13 cellular contexts compared by ENCODE assay signal in genomic region chr11:6483015-6483414, GRCh38. TPM values are rescaled to one million over a fixed set of nuclear protein-coding genes. Genes with fewer than 3 reads are reported as not detected.
DNase-seq lines count a peak whose midpoint lies in the region; ATAC-seq and TF ChIP-seq lines count a peak whose summit lies in the region.
"Had no signal": no experiment of that assay in that cellular context is flagged by ENCODE, and none has a peak within 500 bp of the region (broad histone marks: within the 10 kb centered on the region; RNA-seq: fewer than 3 reads in every experiment).

No MANE protein-coding gene starts in this region.

- H3F3A ChIP-seq in GM23338 (replicated peaks; ENCODE audit: low read depth) = peaks cover 13% of the 10 kb centered on the region; the same call in 1 of the 2 replicates

- no peaks in the 10 kb centered on the region for H3K9me3 ChIP-seq in muscle layer of colon (ENCODE audit: low read length)
- H3K9me3 ChIP-seq in sigmoid colon = no peaks in the 10 kb centered on the region
- H3K9me3 ChIP-seq: testis had no signal

- ATAC-seq in GM23338 = no peak
- ATAC-seq in HG03196 (IDR thresholded peaks at IDR 0.05; ENCODE audit: unreplicated experiment) = no peak
- ATAC-seq in HG03439 (IDR thresholded peaks at IDR 0.05; ENCODE audit: unreplicated experiment) = no peak

- H3K9ac ChIP-seq in muscle layer of colon (ENCODE audit: low read length) = peak overlapping the region; percentile 95

- H3K4me3 ChIP-seq in ACC112 (ENCODE audit: low read depth, low read length) = peak overlapping the region; percentile 98
- no peak overlapping the region for H3K4me3 ChIP-seq in GM23338
- no peak overlapping the region for H3K4me3 ChIP-seq in muscle layer of colon (ENCODE audit: low read depth in 1 of 2, low read length in 2 of 2)
- H3K4me3 ChIP-seq in sigmoid colon = no peak overlapping the region

- H3K9me3 Mint-ChIP-seq in GM23338 = no peaks in the 10 kb centered on the region; the same call in 2 of the 3 replicates
- H3K9me3 Mint-ChIP-seq in activated naive CD8-positive, alpha-beta T cell treated with anti-CD3 and anti-CD28 coated beads for 36 hours = no peaks in the 10 kb centered on the region

- TF ChIP-seq EP300 in sigmoid colon (IDR thresholded peaks at IDR 0.05) = no peak

- H3K27me3 ChIP-seq in ACC112 (ENCODE audit: insufficient read depth, low read length) = no peaks in the 10 kb centered on the region
- H3K27me3 ChIP-seq in GM23338 (ENCODE audit: insufficient read depth) = no peaks in the 10 kb centered on the region
- no peaks in the 10 kb centered on the region for H3K27me3 ChIP-seq in muscle layer of colon (ENCODE audit: control insufficient read depth in 1 of 2, insufficient read depth in 2 of 2, low read length in 2 of 2)
- no peaks in the 10 kb centered on the region for H3K27me3 ChIP-seq in sigmoid colon
- H3K27me3 ChIP-seq: testis had no signal

- no peak for TF ChIP-seq POLR2A in sigmoid colon (IDR thresholded peaks at IDR 0.05)

- intact Hi-C loops in sigmoid colon (cut with DNase I) = loop anchor here (5.0 kb wide), 1 partner anchor 119 kb away; the partner anchor contains the start of genes ILK and RRP8

- H3K27ac ChIP-seq in ACC112 (ENCODE audit: low read depth, low read length) (no peak overlapping the region), GM23338 (ENCODE audit: low read depth) (0 out of 2 replicates have a peak overlapping the region, but pooled peaks have one; percentile 65), muscle layer of colon (ENCODE audit: low read depth, low read length) (no peak overlapping the region), sigmoid colon (peak overlapping the region in 2 of 4 donors; percentile 88 to 94)

- H3K36me3 Mint-ChIP-seq in GM23338 (ENCODE audit: low read depth) = peaks cover 34% of the 10 kb centered on the region
- H3K36me3 Mint-ChIP-seq in activated naive CD8-positive, alpha-beta T cell treated with anti-CD3 and anti-CD28 coated beads for 36 hours = peaks cover 27% of the 10 kb centered on the region

- H3K4me1 Mint-ChIP-seq in GM23338 = peaks cover 12% of the 10 kb centered on the region
- H3K4me1 Mint-ChIP-seq in activated naive CD8-positive, alpha-beta T cell treated with anti-CD3 and anti-CD28 coated beads for 36 hours = peaks cover 25% of the 10 kb centered on the region

- H3K4me1 ChIP-seq in ACC112 (ENCODE audit: control insufficient read depth, insufficient read depth, low read length, unreplicated experiment) (peaks cover 27% of the 10 kb centered on the region), GM23338 (ENCODE audit: insufficient read depth) (0 out of 2 replicates have a peak, but pooled peaks cover 6% of the 10 kb centered on the region), muscle layer of colon (ENCODE audit: insufficient read depth, low read length) (peaks cover 25% of the 10 kb centered on the region), sigmoid colon (peaks cover 0 to 41% (median 29%) of the 10 kb centered on the region in 4 donors)

- H3K4me3 Mint-ChIP-seq in GM23338 = peak overlapping the region; percentile 99; the same call in 2 of the 3 replicates
- peak overlapping the region; percentile 92 for H3K4me3 Mint-ChIP-seq in activated naive CD8-positive, alpha-beta T cell treated with anti-CD3 and anti-CD28 coated beads for 36 hours

- TF ChIP-seq CTCF in GM23338 (conservative IDR thresholded peaks at IDR 0.05; ENCODE audit: low read depth in 2 of 2) (no peak), sigmoid colon (IDR thresholded peaks at IDR 0.05) (no peak)

- WGBS in sigmoid colon, 2 donors = 80 to 92% methylated on average over 6 of the region's 6 CpGs

- H3K36me3 ChIP-seq in ACC112 (ENCODE audit: insufficient read depth, low read length) = peaks cover 43% of the 10 kb centered on the region
- peaks cover 36% of the 10 kb centered on the region for H3K36me3 ChIP-seq in GM23338 (ENCODE audit: insufficient read depth)
- H3K36me3 ChIP-seq in muscle layer of colon (ENCODE audit: insufficient read depth, low read length) = peaks cover 66% of the 10 kb centered on the region
- peaks cover 6 to 64% (median 22%) of the 10 kb centered on the region in 4 donors for H3K36me3 ChIP-seq in sigmoid colon

- peaks cover 14% of the 10 kb centered on the region for H4K20me1 ChIP-seq in GM23338 (replicated peaks; ENCODE audit: insufficient read depth)

- H2AFZ ChIP-seq in ACC112 (ENCODE audit: low read length, unreplicated experiment) = no peak overlapping the region
- H2AFZ ChIP-seq in GM23338 = no peak overlapping the region

- DNase-seq in GM23338 (ENCODE audit: low spot score) = no peak
- no peak for DNase-seq in activated naive CD8-positive, alpha-beta T cell treated with anti-CD3 and anti-CD28 coated beads for 36 hours
- no peak for DNase-seq in mesenteric fat pad (ENCODE audit: low spot score)
- no peak for DNase-seq in sigmoid colon
- DNase-seq: activated CD4-positive, alpha-beta T cell treated with anti-CD3 and anti-CD28 coated beads for 4 hours; NCI-H226; stimulated activated CD4-positive, alpha-beta T cell treated with anti-CD3 and anti-CD28 coated beads, Interleukin-4, amount 100 ng/mL, for 4 hours; testis had no signal

- H3K27ac Mint-ChIP-seq in GM23338 = peak overlapping the region; percentile 41; the same call in 1 of the 2 replicates
- H3K27ac Mint-ChIP-seq in activated naive CD8-positive, alpha-beta T cell treated with anti-CD3 and anti-CD28 coated beads for 36 hours = peak overlapping the region; percentile 94

- peaks cover 7% of the 10 kb centered on the region for H3K27me3 Mint-ChIP-seq in GM23338 (ENCODE audit: insufficient read depth, low read depth, poor library complexity)
- H3K27me3 Mint-ChIP-seq in activated naive CD8-positive, alpha-beta T cell treated with anti-CD3 and anti-CD28 coated beads for 36 hours = no peaks in the 10 kb centered on the region

- H3K79me2 ChIP-seq in ACC112 (ENCODE audit: control insufficient read depth, insufficient read depth, low read length, unreplicated experiment) = peaks cover 51% of the 10 kb centered on the region
- peaks cover 49% of the 10 kb centered on the region for H3K79me2 ChIP-seq in GM23338 (replicated peaks; ENCODE audit: insufficient read depth)

- no peaks in the 10 kb centered on the region for H3K9me2 ChIP-seq in GM23338 (ENCODE audit: insufficient read depth)

- no peak overlapping the region for H3K4me2 ChIP-seq in GM23338

RNA-seq across cellular contexts. Expression of gene TIMM10B, which starts 1.7 kb away (rescaled TPM):
- 54.2 and 76.4 TPM in 2 replicates for total RNA-seq in GM23338 (2014; rRNA removed; shearing (Covaris generic))
- polyA plus RNA-seq in GM23338 (2016; fragmentation: Nextera tagmentation; extraction: Ambion mirVana) (25.0 and 30.8 TPM in 2 replicates), sigmoid colon (10 to 100 TPM; 31.2 to 37.7 (median 36.2) TPM)
- 10 to 100 TPM; 40.3 to 44.3 TPM for total RNA-seq in activated naive CD8-positive, alpha-beta T cell treated with anti-CD3 and anti-CD28 coated beads for 36 hours
- total RNA-seq in mesenteric fat pad (35.9 TPM), sigmoid colon (10 to 100 TPM; 24.9 to 47.4 (median 44.2) TPM)

RNA-seq across cellular contexts. Expression of gene ARFIP2, which starts 1.9 kb away (rescaled TPM):
- 61.5 and 65.4 TPM in 2 replicates for total RNA-seq in GM23338 (2014; rRNA removed; shearing (Covaris generic))
- polyA plus RNA-seq in GM23338 (2016; fragmentation: Nextera tagmentation; extraction: Ambion mirVana) = 34.8 and 35.4 TPM in 2 replicates
- 10 to 100 TPM; 44.2 to 47.1 TPM for total RNA-seq in activated naive CD8-positive, alpha-beta T cell treated with anti-CD3 and anti-CD28 coated beads for 36 hours
- 41.5 TPM for total RNA-seq in mesenteric fat pad
- total RNA-seq in sigmoid colon = 10 to 100 TPM; 33.9 to 37.2 (median 35.3) TPM
- 10 to 100 TPM; 55.8 to 68.0 (median 60.7) TPM for polyA plus RNA-seq in sigmoid colon

RNA-seq across cellular contexts. Expression of gene TRIM3, which starts 9.3 kb away (rescaled TPM):
- total RNA-seq in GM23338 (2014; rRNA removed; shearing (Covaris generic)) = 15.0 and 21.1 TPM in 2 replicates
- polyA plus RNA-seq in GM23338 (2016; fragmentation: Nextera tagmentation; extraction: Ambion mirVana) (7.3 and 7.9 TPM in 2 replicates), sigmoid colon (10 to 100 TPM; 14.6 to 19.8 (median 17.1) TPM)
- total RNA-seq in activated naive CD8-positive, alpha-beta T cell treated with anti-CD3 and anti-CD28 coated beads for 36 hours = 1 to 10 TPM; 3.4 to 3.6 TPM
- total RNA-seq in mesenteric fat pad (20.5 TPM), sigmoid colon (10 to 100 TPM; 19.8 to 27.1 (median 24.4) TPM)

RNA-seq across cellular contexts. Expression of gene DNHD1, which starts 14.1 kb away (rescaled TPM):
- 7.2 and 9.6 TPM in 2 replicates for total RNA-seq in GM23338 (2014; rRNA removed; shearing (Covaris generic))
- polyA plus RNA-seq in GM23338 (2016; fragmentation: Nextera tagmentation; extraction: Ambion mirVana) (2.5 and 3.6 TPM in 2 replicates), sigmoid colon (10 to 100 TPM in 1 of 3 donors, 1 to 10 TPM in 2; 1.4 to 11.1 (median 3.6) TPM)
- total RNA-seq in activated naive CD8-positive, alpha-beta T cell treated with anti-CD3 and anti-CD28 coated beads for 36 hours = 10 to 100 TPM; 11.6 to 11.7 TPM
- total RNA-seq in mesenteric fat pad (13.7 TPM), sigmoid colon (10 to 100 TPM; 12.5 to 29.9 (median 15.7) TPM)

RNA-seq across cellular contexts. Expression of gene HPX, which starts 42.2 kb away (rescaled TPM):
- 0.50 and 0.63 TPM in 2 replicates for total RNA-seq in GM23338 (2014; rRNA removed; shearing (Covaris generic))
- 0.47 and 0.71 TPM in 2 replicates for polyA plus RNA-seq in GM23338 (2016; fragmentation: Nextera tagmentation; extraction: Ambion mirVana)
- not detected for total RNA-seq in activated naive CD8-positive, alpha-beta T cell treated with anti-CD3 and anti-CD28 coated beads for 36 hours
- 1.1 TPM for total RNA-seq in mesenteric fat pad
- 1 to 10 TPM in 1 of 4 donors, under 1 TPM in 1, not detected in 2; 0.54 to 3.0 TPM for total RNA-seq in sigmoid colon
- 1 to 10 TPM in 1 of 3 donors, under 1 TPM in 1, not detected in 1; 0.69 to 1.8 TPM for polyA plus RNA-seq in sigmoid colon
- total RNA-seq: H4 had no signal
